In the genomic region with DNA sequence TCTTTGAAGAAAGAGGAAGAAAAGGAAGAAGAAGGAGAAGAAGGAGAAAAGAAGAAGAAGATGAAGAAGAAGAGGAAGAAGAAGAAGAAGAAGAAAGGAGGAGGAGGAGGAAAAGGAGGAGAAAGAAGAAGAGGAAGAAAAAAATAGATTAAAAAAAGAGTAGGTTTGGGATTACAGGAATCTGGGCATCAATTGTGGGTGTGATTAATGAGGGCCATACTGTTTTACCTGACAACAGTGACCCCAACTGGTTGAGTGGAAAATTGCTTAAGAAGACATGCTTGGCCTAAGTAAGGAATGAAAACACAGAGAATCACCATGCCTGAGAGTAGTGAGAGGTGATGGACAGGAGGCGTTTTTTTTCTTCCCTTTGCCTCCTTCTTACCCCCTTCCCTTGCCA, we compare ENCODE assay signal across 9 cellular contexts.
DNase-seq lines count a peak whose midpoint lies in the region; ATAC-seq and TF ChIP-seq lines count a peak whose summit lies in the region.
"Had no signal": no experiment of that assay in that cellular context is flagged by ENCODE, and none has a peak within 500 bp of the region (broad histone marks: within the 10 kb centered on the region; RNA-seq: fewer than 3 reads in every experiment).

No MANE protein-coding gene starts in this region.

- H3K9me3 ChIP-seq in CD4-positive, alpha-beta memory T cell (ENCODE audit: control insufficient read depth in 1 of 2, low read length in 2 of 2), result no peaks in the 10 kb centered on the region

- ATAC-seq in GM18498 (IDR thresholded peaks at IDR 0.05; ENCODE audit: unreplicated experiment) (peak; percentile 86), HG02571 (IDR thresholded peaks at IDR 0.05; ENCODE audit: unreplicated experiment) (peak; percentile 81)
- no peak for ATAC-seq in activated T-helper 17 cell treated with anti-CD3 and anti-CD28 coated beads, Interleukin-2, amount 50 U/mL, for 72 hours (replicated peaks)

- H3K27ac Mint-ChIP-seq in CD4-positive, alpha-beta memory T cell, result peak overlapping the region in 1 of 7 donors; percentile 80
- no peak overlapping the region for H3K27ac Mint-ChIP-seq in mesothelial cell of epicardium
- H3K27ac Mint-ChIP-seq in activated T-helper 17 cell treated with anti-CD3 and anti-CD28 coated beads, Interleukin-2, amount 50 U/mL, for 72 hours, result no peak overlapping the region
- no peak overlapping the region for H3K27ac Mint-ChIP-seq in activated CD4-positive, alpha-beta memory T cell treated with anti-CD3 and anti-CD28 coated beads, Interleukin-2, amount 10 ng/mL, durations not matched to agents 7 days and 5 days
- H3K27ac Mint-ChIP-seq: nephron had no signal

- no peak overlapping the region for H3K27ac ChIP-seq in CD4-positive, alpha-beta memory T cell (ENCODE audit: low read depth, low read length)

- peak; percentile 51 for TF ChIP-seq CTCF in LNCaP clone FGC (IDR thresholded peaks at IDR 0.05; ENCODE audit: control insufficient read depth, extremely low read depth, insufficient read depth)
- peak; percentile 35 for TF ChIP-seq CTCF in mesothelial cell of epicardium (IDR thresholded peaks at IDR 0.05; ENCODE audit: unreplicated experiment)

- DNase-seq in CD4-positive, alpha-beta memory T cell, result peak in 4 of 5 donors; percentile 9 to 15 (median 13)
- DNase-seq in LNCaP clone FGC (ENCODE audit: low read depth), result peak; percentile 52
- peak; percentile 33 for DNase-seq in astrocyte of the hippocampus (ENCODE audit: low read depth, low spot score)
- DNase-seq in mesothelial cell of epicardium (ENCODE audit: low spot score in 2 of 2, unreplicated experiment in 2 of 2), result no peak
- DNase-seq in activated CD4-positive, alpha-beta memory T cell treated with anti-CD3 and anti-CD28 coated beads, Interleukin-2, amount 10 ng/mL, durations not matched to agents 7 days and 5 days, result no peak

- no peaks in the 10 kb centered on the region for H3K36me3 Mint-ChIP-seq in CD4-positive, alpha-beta memory T cell
- H3K36me3 Mint-ChIP-seq in mesothelial cell of epicardium, result no peaks in the 10 kb centered on the region
- H3K36me3 Mint-ChIP-seq in activated T-helper 17 cell treated with anti-CD3 and anti-CD28 coated beads, Interleukin-2, amount 50 U/mL, for 72 hours (ENCODE audit: low read depth), result no peaks in the 10 kb centered on the region
- no peaks in the 10 kb centered on the region for H3K36me3 Mint-ChIP-seq in activated CD4-positive, alpha-beta memory T cell treated with anti-CD3 and anti-CD28 coated beads, Interleukin-2, amount 10 ng/mL, durations not matched to agents 7 days and 5 days (ENCODE audit: low read depth)

- no peaks in the 10 kb centered on the region for H3K4me1 ChIP-seq in CD4-positive, alpha-beta memory T cell (ENCODE audit: insufficient read depth, low read length)

- H3K27me3 Mint-ChIP-seq in CD4-positive, alpha-beta memory T cell, result peaks cover 0 to 5% of the 10 kb centered on the region in 2 donors
- peaks cover 3% of the 10 kb centered on the region for H3K27me3 Mint-ChIP-seq in mesothelial cell of epicardium (ENCODE audit: low read depth)
- H3K27me3 Mint-ChIP-seq in activated T-helper 17 cell treated with anti-CD3 and anti-CD28 coated beads, Interleukin-2, amount 50 U/mL, for 72 hours, result peaks cover 4% of the 10 kb centered on the region
- H3K27me3 Mint-ChIP-seq in activated CD4-positive, alpha-beta memory T cell treated with anti-CD3 and anti-CD28 coated beads, Interleukin-2, amount 10 ng/mL, durations not matched to agents 7 days and 5 days, result peaks cover 2% of the 10 kb centered on the region

- H3K4me1 Mint-ChIP-seq in CD4-positive, alpha-beta memory T cell, result no peaks in the 10 kb centered on the region
- no peaks in the 10 kb centered on the region for H3K4me1 Mint-ChIP-seq in mesothelial cell of epicardium
- H3K4me1 Mint-ChIP-seq in activated T-helper 17 cell treated with anti-CD3 and anti-CD28 coated beads, Interleukin-2, amount 50 U/mL, for 72 hours, result no peaks in the 10 kb centered on the region
- no peaks in the 10 kb centered on the region for H3K4me1 Mint-ChIP-seq in activated CD4-positive, alpha-beta memory T cell treated with anti-CD3 and anti-CD28 coated beads, Interleukin-2, amount 10 ng/mL, durations not matched to agents 7 days and 5 days
- H3K4me1 Mint-ChIP-seq: nephron had no signal

- no peak overlapping the region for H3K4me3 ChIP-seq in CD4-positive, alpha-beta memory T cell (ENCODE audit: low read length in 2 of 2)
- no peak overlapping the region for H3K4me3 ChIP-seq in LNCaP clone FGC (ENCODE audit: low read depth, low read length)

- POLR2A ChIA-PET in CD4-positive, alpha-beta memory T cell (lab: Charles Lee; ENCODE audit: partially characterized antibody), result no interaction called here
- POLR2A ChIA-PET in activated CD4-positive, alpha-beta memory T cell treated with anti-CD3 and anti-CD28 coated beads, Interleukin-2, amount 10 ng/mL, durations not matched to agents 7 days and 5 days (lab: Charles Lee), result no interaction called here

- no peaks in the 10 kb centered on the region for H3K36me3 ChIP-seq in CD4-positive, alpha-beta memory T cell (ENCODE audit: insufficient read depth, low read length)

- intact Hi-C loops in CD4-positive, alpha-beta memory T cell (cut with micrococcal nuclease), result no loop called here

- CTCF ChIA-PET in CD4-positive, alpha-beta memory T cell (lab: Charles Lee; ENCODE audit: partially characterized antibody), result no interaction called here
- CTCF ChIA-PET in activated CD4-positive, alpha-beta memory T cell treated with anti-CD3 and anti-CD28 coated beads, Interleukin-2, amount 10 ng/mL, durations not matched to agents 7 days and 5 days (lab: Charles Lee), result no interaction called here

- no peaks in the 10 kb centered on the region for H3K9me3 Mint-ChIP-seq in CD4-positive, alpha-beta memory T cell
- no peaks in the 10 kb centered on the region for H3K9me3 Mint-ChIP-seq in mesothelial cell of epicardium
- H3K9me3 Mint-ChIP-seq in activated T-helper 17 cell treated with anti-CD3 and anti-CD28 coated beads, Interleukin-2, amount 50 U/mL, for 72 hours, result no peaks in the 10 kb centered on the region
- H3K9me3 Mint-ChIP-seq in activated CD4-positive, alpha-beta memory T cell treated with anti-CD3 and anti-CD28 coated beads, Interleukin-2, amount 10 ng/mL, durations not matched to agents 7 days and 5 days, result no peaks in the 10 kb centered on the region
- H3K9me3 Mint-ChIP-seq: nephron had no signal

- no peaks in the 10 kb centered on the region for H3K27me3 ChIP-seq in CD4-positive, alpha-beta memory T cell (ENCODE audit: insufficient read depth, low read length)

- no peak overlapping the region for H3K4me3 Mint-ChIP-seq in CD4-positive, alpha-beta memory T cell
- no peak overlapping the region for H3K4me3 Mint-ChIP-seq in mesothelial cell of epicardium
- H3K4me3 Mint-ChIP-seq in activated T-helper 17 cell treated with anti-CD3 and anti-CD28 coated beads, Interleukin-2, amount 50 U/mL, for 72 hours, result no peak overlapping the region
- no peak overlapping the region for H3K4me3 Mint-ChIP-seq in activated CD4-positive, alpha-beta memory T cell treated with anti-CD3 and anti-CD28 coated beads, Interleukin-2, amount 10 ng/mL, durations not matched to agents 7 days and 5 days
- H3K4me3 Mint-ChIP-seq: nephron had no signal

Comparison
In these comparisons a context has a peak if more than half of its experiments do, and no peak if none do; other contexts are left out.
1. DNase-seq: peak in CD4-positive, alpha-beta memory T cell (4 of 5), LNCaP clone FGC (single experiment) and astrocyte of the hippocampus (single experiment); none in mesothelial cell of epicardium (0 of 2) and activated CD4-positive, alpha-beta memory T cell treated with anti-CD3 and anti-CD28 coated beads, Interleukin-2, amount 10 ng/mL, durations not matched to agents 7 days and 5 days (single experiment).